Comparison of ENCODE assay signal across 6 cellular contexts in the genomic region with DNA sequence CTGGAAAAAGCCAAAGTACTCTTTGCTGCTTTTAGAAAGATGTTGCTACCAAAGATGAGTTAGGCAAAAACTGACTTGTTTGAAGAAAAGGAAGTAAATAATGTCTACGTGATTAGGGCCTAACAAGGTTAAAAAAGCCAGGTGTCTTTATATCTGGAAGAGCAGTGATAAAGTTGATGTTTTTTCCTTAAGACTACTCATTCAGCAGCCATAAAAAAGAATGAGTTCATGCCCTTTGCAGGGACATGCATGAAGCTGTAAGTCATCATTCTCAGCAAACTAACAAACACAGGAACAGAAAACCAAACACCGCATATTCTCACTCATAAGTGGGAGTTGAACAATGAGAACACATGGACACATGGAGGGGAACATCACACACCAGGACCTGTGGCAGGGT. TPM values are rescaled to one million over a fixed set of nuclear protein-coding genes. Genes with fewer than 3 reads are reported as not detected.
"Had no signal": no experiment of that assay in that cellular context is flagged by ENCODE, and none has a peak within 500 bp of the region (broad histone marks: within the 10 kb centered on the region; RNA-seq: fewer than 3 reads in every experiment).

No MANE protein-coding gene starts in this region.

RNA-seq across cellular contexts. Expression of gene SLC45A2, which starts 36.9 kb away (rescaled TPM):
- total RNA-seq: esophagus mucosa; left lung; posterior vena cava; T-helper 1 cell treated with Interleukin-12 subunit alpha and Interleukin-12 subunit beta and Interleukin-4 antibody, amounts not matched to agents 30 ng/mL and 1 ng/mL, for 36 hours; thyroid gland; WTC11 had no signal
